In the genomic region with DNA sequence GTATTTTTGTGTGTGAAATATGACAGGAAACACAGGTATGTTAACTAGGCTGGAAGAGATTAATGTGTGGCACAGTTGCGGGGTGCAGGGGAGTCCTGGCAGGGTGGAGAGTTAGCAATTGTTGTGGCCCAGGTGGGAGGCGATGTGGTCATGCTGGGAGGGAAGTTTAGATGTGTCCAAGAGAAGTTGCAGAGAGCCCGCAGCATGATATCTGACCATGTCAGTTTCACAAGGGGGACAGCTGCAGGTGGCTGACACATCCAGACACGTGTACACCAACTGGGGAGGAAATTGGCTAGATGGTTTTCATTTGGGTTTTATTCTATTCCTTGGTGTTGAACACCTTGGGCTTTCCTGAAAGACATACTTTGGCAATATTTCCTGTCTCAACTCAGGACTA, we compare ENCODE assay signal across 14 cellular contexts.
A peak's percentile ranks its signal among the peaks of the same experiment; 100 is the strongest.
DNase-seq lines count a peak whose midpoint lies in the region; ATAC-seq and TF ChIP-seq lines count a peak whose summit lies in the region.
"Had no signal": no experiment of that assay in that cellular context is flagged by ENCODE, and none has a peak within 500 bp of the region (broad histone marks: within the 10 kb centered on the region; RNA-seq: fewer than 3 reads in every experiment).

No MANE protein-coding gene starts in this region.

- no peak overlapping the region for H3K27ac ChIP-seq in neuronal stem cell (replicated peaks; ENCODE audit: low read length)

- H3K4me2 ChIP-seq in Loucy (ENCODE audit: low read depth, low read length, poor library complexity, severe bottlenecking) (peak overlapping the region; percentile 30), neuronal stem cell (ENCODE audit: insufficient read depth, low read length, poor library complexity, severe bottlenecking) (no peak overlapping the region)
- H3K4me2 ChIP-seq: GM23338 had no signal

- no peaks in the 10 kb centered on the region for H3F3A ChIP-seq in Loucy (ENCODE audit: low read depth)

- H3K36me3 ChIP-seq in Loucy (ENCODE audit: insufficient read depth, low read length) = no peaks in the 10 kb centered on the region
- H3K36me3 ChIP-seq in neuronal stem cell (replicated peaks in 1 of 2; ENCODE audit: control insufficient read depth in 2 of 2, insufficient read depth in 2 of 2, low read length in 2 of 2) = no peaks in the 10 kb centered on the region

- H3K9me3 Mint-ChIP-seq in activated naive CD8-positive, alpha-beta T cell treated with anti-CD3 and anti-CD28 coated beads, Interleukin-2, amount 10 ng/mL, durations not matched to agents 7 days and 5 days = no peaks in the 10 kb centered on the region
- no peaks in the 10 kb centered on the region for H3K9me3 Mint-ChIP-seq in activated naive CD8-positive, alpha-beta T cell treated with anti-CD3 and anti-CD28 coated beads for 36 hours
- no peaks in the 10 kb centered on the region for H3K9me3 Mint-ChIP-seq in stimulated activated naive CD8-positive, alpha-beta T cell treated with anti-CD3 and anti-CD28 coated beads, Interleukin-15, amount 100 ng/mL, for 72 hours
- no peaks in the 10 kb centered on the region for H3K9me3 Mint-ChIP-seq in effector memory CD8-positive, alpha-beta T cell
- H3K9me3 Mint-ChIP-seq: CD4-positive, alpha-beta memory T cell; GM23338; H9 had no signal

- H4K8ac ChIP-seq in neuronal stem cell (ENCODE audit: low read depth, low read length) = no peak overlapping the region

- no peak overlapping the region for H3K23ac ChIP-seq in neuronal stem cell (ENCODE audit: low read depth, low read length, poor library complexity)

- no peak for DNase-seq in activated naive CD8-positive, alpha-beta T cell treated with anti-CD3 and anti-CD28 coated beads, Interleukin-2, amount 10 ng/mL, durations not matched to agents 7 days and 5 days
- DNase-seq in activated naive CD8-positive, alpha-beta T cell treated with anti-CD3 and anti-CD28 coated beads for 36 hours = no peak
- DNase-seq in neuronal stem cell (ENCODE audit: low spot score) = no peak
- no peak for DNase-seq in stimulated activated naive CD8-positive, alpha-beta T cell treated with anti-CD3 and anti-CD28 coated beads, Interleukin-15, amount 100 ng/mL, for 72 hours
- no peak for DNase-seq in activated T-cell treated with anti-CD3 and anti-CD28 coated beads for 4 hours
- DNase-seq in effector memory CD8-positive, alpha-beta T cell = no peak
- DNase-seq: C1 segment of cervical spinal cord; CD4-positive, alpha-beta memory T cell; DMS79; EL; H9 had no signal

- H3K14ac ChIP-seq in neuronal stem cell (ENCODE audit: low read length) = no peak overlapping the region

- no peak for ATAC-seq in activated naive CD8-positive, alpha-beta T cell treated with anti-CD3 and anti-CD28 coated beads, Interleukin-2, amount 10 ng/mL, durations not matched to agents 7 days and 5 days (ENCODE audit: low read depth)
- no peak for ATAC-seq in stimulated activated naive CD8-positive, alpha-beta T cell treated with anti-CD3 and anti-CD28 coated beads, Interleukin-15, amount 100 ng/mL, for 72 hours
- no peak for ATAC-seq in effector memory CD8-positive, alpha-beta T cell (replicated peaks)
- ATAC-seq: GM23338 had no signal

- H3K4ac ChIP-seq in neuronal stem cell (ENCODE audit: low read length) = no peak overlapping the region

- H3K18ac ChIP-seq in neuronal stem cell (ENCODE audit: low read length) = peak overlapping the region; percentile 63

- H3K4me3 Mint-ChIP-seq in activated naive CD8-positive, alpha-beta T cell treated with anti-CD3 and anti-CD28 coated beads, Interleukin-2, amount 10 ng/mL, durations not matched to agents 7 days and 5 days = no peak overlapping the region
- no peak overlapping the region for H3K4me3 Mint-ChIP-seq in activated naive CD8-positive, alpha-beta T cell treated with anti-CD3 and anti-CD28 coated beads for 36 hours
- no peak overlapping the region for H3K4me3 Mint-ChIP-seq in stimulated activated naive CD8-positive, alpha-beta T cell treated with anti-CD3 and anti-CD28 coated beads, Interleukin-15, amount 100 ng/mL, for 72 hours
- no peak overlapping the region for H3K4me3 Mint-ChIP-seq in effector memory CD8-positive, alpha-beta T cell
- H3K4me3 Mint-ChIP-seq: B cell; CD4-positive, alpha-beta memory T cell; GM23338; H9 had no signal

- H3K79me2 ChIP-seq in Loucy (ENCODE audit: insufficient read depth, low read length) = no peaks in the 10 kb centered on the region

- no peaks in the 10 kb centered on the region for H4K20me1 ChIP-seq in Loucy (ENCODE audit: insufficient read depth, low read length, poor library complexity, severe bottlenecking)

- H3K9ac ChIP-seq in Loucy (ENCODE audit: low read depth, low read length, poor library complexity, severe bottlenecking) (no peak overlapping the region), neuronal stem cell (ENCODE audit: low read depth, low read length, poor library complexity) (no peak overlapping the region)

- POLR2A ChIA-PET in activated naive CD8-positive, alpha-beta T cell treated with anti-CD3 and anti-CD28 coated beads, Interleukin-2, amount 10 ng/mL, durations not matched to agents 7 days and 5 days (lab: Charles Lee) = no interaction called here

- H2AFZ ChIP-seq in Loucy (ENCODE audit: low read length) (0 out of 2 replicates have a peak overlapping the region, but pooled peaks have one; percentile 2), neuronal stem cell (ENCODE audit: low read length) (no peak overlapping the region)
- H2AFZ ChIP-seq: GM23338 had no signal

- no peaks in the 10 kb centered on the region for H3K36me3 Mint-ChIP-seq in activated naive CD8-positive, alpha-beta T cell treated with anti-CD3 and anti-CD28 coated beads, Interleukin-2, amount 10 ng/mL, durations not matched to agents 7 days and 5 days
- H3K36me3 Mint-ChIP-seq in activated naive CD8-positive, alpha-beta T cell treated with anti-CD3 and anti-CD28 coated beads for 36 hours = no peaks in the 10 kb centered on the region
- no peaks in the 10 kb centered on the region for H3K36me3 Mint-ChIP-seq in effector memory CD8-positive, alpha-beta T cell (ENCODE audit: insufficient read depth)
- H3K36me3 Mint-ChIP-seq: CD4-positive, alpha-beta memory T cell had no signal

- H2BK120ac ChIP-seq in neuronal stem cell (ENCODE audit: low read depth, low read length) = no peak overlapping the region

- peak overlapping the region; percentile 27 for H3K27ac Mint-ChIP-seq in activated naive CD8-positive, alpha-beta T cell treated with anti-CD3 and anti-CD28 coated beads, Interleukin-2, amount 10 ng/mL, durations not matched to agents 7 days and 5 days
- H3K27ac Mint-ChIP-seq in activated naive CD8-positive, alpha-beta T cell treated with anti-CD3 and anti-CD28 coated beads for 36 hours = no peak overlapping the region
- no peak overlapping the region for H3K27ac Mint-ChIP-seq in stimulated activated naive CD8-positive, alpha-beta T cell treated with anti-CD3 and anti-CD28 coated beads, Interleukin-15, amount 100 ng/mL, for 72 hours
- no peak overlapping the region for H3K27ac Mint-ChIP-seq in effector memory CD8-positive, alpha-beta T cell
- H3K27ac Mint-ChIP-seq: B cell; CD4-positive, alpha-beta memory T cell; GM23338; H9 had no signal

- H3K9me3 ChIP-seq in Loucy (ENCODE audit: insufficient read depth, low read depth, low read length) = no peaks in the 10 kb centered on the region
- H3K9me3 ChIP-seq in neuronal stem cell (replicated peaks in 1 of 2; ENCODE audit: control insufficient read depth in 2 of 2, insufficient read depth in 1 of 2, low read depth in 1 of 2, low read length in 2 of 2) = peaks cover 4 to 24% of the 10 kb centered on the region in 2 donors

- no peaks in the 10 kb centered on the region for H3K79me1 ChIP-seq in neuronal stem cell (ENCODE audit: low read depth, low read length)

- no peak for TF ChIP-seq CTCF in Loucy (conservative IDR thresholded peaks at IDR 0.05; ENCODE audit: low read length)

- H2BK5ac ChIP-seq in neuronal stem cell (ENCODE audit: low read length) = no peak overlapping the region

- peaks cover 8% of the 10 kb centered on the region for H3K27me3 Mint-ChIP-seq in activated naive CD8-positive, alpha-beta T cell treated with anti-CD3 and anti-CD28 coated beads, Interleukin-2, amount 10 ng/mL, durations not matched to agents 7 days and 5 days
- H3K27me3 Mint-ChIP-seq in activated naive CD8-positive, alpha-beta T cell treated with anti-CD3 and anti-CD28 coated beads for 36 hours = peaks cover 3% of the 10 kb centered on the region
- no peaks in the 10 kb centered on the region for H3K27me3 Mint-ChIP-seq in stimulated activated naive CD8-positive, alpha-beta T cell treated with anti-CD3 and anti-CD28 coated beads, Interleukin-15, amount 100 ng/mL, for 72 hours
- peaks cover 36 to 60% of the 10 kb centered on the region in 2 donors for H3K27me3 Mint-ChIP-seq in effector memory CD8-positive, alpha-beta T cell

- H3K4me1 ChIP-seq in Loucy (ENCODE audit: insufficient read depth, low read length, poor library complexity, severe bottlenecking) = peaks cover 7% of the 10 kb centered on the region
- peaks cover 0 to 4% of the 10 kb centered on the region in 2 donors for H3K4me1 ChIP-seq in neuronal stem cell (ENCODE audit: control insufficient read depth in 2 of 2, insufficient read depth in 1 of 2, low read depth in 1 of 2, low read length in 2 of 2)

- H3K27me3 ChIP-seq in Loucy (ENCODE audit: insufficient read depth, low read length, poor library complexity, severe bottlenecking) (no peaks in the 10 kb centered on the region), neuronal stem cell (ENCODE audit: control insufficient read depth in 3 of 3, insufficient read depth in 3 of 3, low read depth in 1 of 3, low read length in 3 of 3) (no peaks in the 10 kb centered on the region)

- no peak overlapping the region for H4K91ac ChIP-seq in neuronal stem cell (ENCODE audit: low read depth, low read length, poor library complexity)

- peak overlapping the region; percentile 36 for H2AK5ac ChIP-seq in neuronal stem cell (ENCODE audit: low read depth, low read length)

- H2BK12ac ChIP-seq in neuronal stem cell (ENCODE audit: low read length) = peak overlapping the region; percentile 36

- H3K4me1 Mint-ChIP-seq in activated naive CD8-positive, alpha-beta T cell treated with anti-CD3 and anti-CD28 coated beads, Interleukin-2, amount 10 ng/mL, durations not matched to agents 7 days and 5 days = peaks cover 2% of the 10 kb centered on the region
- H3K4me1 Mint-ChIP-seq in activated naive CD8-positive, alpha-beta T cell treated with anti-CD3 and anti-CD28 coated beads for 36 hours = no peaks in the 10 kb centered on the region
- no peaks in the 10 kb centered on the region for H3K4me1 Mint-ChIP-seq in stimulated activated naive CD8-positive, alpha-beta T cell treated with anti-CD3 and anti-CD28 coated beads, Interleukin-15, amount 100 ng/mL, for 72 hours
- H3K4me1 Mint-ChIP-seq in effector memory CD8-positive, alpha-beta T cell (ENCODE audit: low read depth in 2 of 2) = peaks cover 3 to 4% of the 10 kb centered on the region in 2 donors
- H3K4me1 Mint-ChIP-seq: B cell, GM23338 had no signal

- H3K4me3 ChIP-seq in Loucy (ENCODE audit: low read length, poor library complexity, severe bottlenecking) (no peak overlapping the region), neuronal stem cell (ENCODE audit: low read length in 2 of 2) (no peak overlapping the region)
- H3K4me3 ChIP-seq: GM23338 had no signal

- no CpG with 5 or more reads among the region's 4 CpGs for WGBS in neuronal stem cell (ENCODE audit: extremely low coverage in 2 of 2, insufficient read length in 2 of 2, insufficient replicate concordance in 1 of 2), 2 donors

- no peaks in the 10 kb centered on the region for H3K9me2 ChIP-seq in Loucy (replicated peaks; ENCODE audit: low read depth, low read length)

- H2BK15ac ChIP-seq in neuronal stem cell (ENCODE audit: low read length) = no peak overlapping the region
